Comparison of ENCODE assay signal across 14 cellular contexts in genomic region chr11:76267563-76267962, GRCh38.
"Had no signal": no experiment of that assay in that cellular context is flagged by ENCODE, and none has a peak within 500 bp of the region (broad histone marks: within the 10 kb centered on the region; RNA-seq: fewer than 3 reads in every experiment).

No MANE protein-coding gene starts in this region.

- H3K9ac ChIP-seq: parathyroid adenoma had no signal

- H3K79me2 ChIP-seq: parathyroid adenoma had no signal

- H2AFZ ChIP-seq: parathyroid adenoma had no signal

- H3K4me1 ChIP-seq: body of pancreas, parathyroid adenoma had no signal

- H3K36me3 ChIP-seq: upper lobe of right lung had no signal

- DNase-seq: activated CD4-positive, alpha-beta T cell treated with anti-CD3 and anti-CD28 coated beads, Interleukin-2, amount 50 U/mL, for 1 hour; activated naive CD4-positive, alpha-beta T cell treated with anti-CD3 and anti-CD28 coated beads, Interleukin-2, amount 50 U/mL, for 16 hours; activated T-cell treated with anti-CD3 and anti-CD28 coated beads for 4 hours; amniotic stem cell; body of pancreas; effector memory CD8-positive, alpha-beta T cell; hippocampal formation; retina; stimulated activated naive CD4-positive, alpha-beta T cell treated with Interleukin-2 at 50 U/mL for 16 hours; SW 1271; testis; upper lobe of right lung had no signal

- ATAC-seq: body of pancreas; effector memory CD8-positive, alpha-beta T cell; upper lobe of right lung had no signal

- H3K9me3 ChIP-seq: body of pancreas, testis, upper lobe of right lung had no signal

- H3K27me3 ChIP-seq: body of pancreas, testis, upper lobe of right lung had no signal

- H3K27ac ChIP-seq: epithelial cell of prostate, parathyroid adenoma had no signal

- H3K4me3 ChIP-seq: body of pancreas, testis, upper lobe of right lung had no signal
